ENCODE assay signal across 28 cellular contexts in the genomic region with DNA sequence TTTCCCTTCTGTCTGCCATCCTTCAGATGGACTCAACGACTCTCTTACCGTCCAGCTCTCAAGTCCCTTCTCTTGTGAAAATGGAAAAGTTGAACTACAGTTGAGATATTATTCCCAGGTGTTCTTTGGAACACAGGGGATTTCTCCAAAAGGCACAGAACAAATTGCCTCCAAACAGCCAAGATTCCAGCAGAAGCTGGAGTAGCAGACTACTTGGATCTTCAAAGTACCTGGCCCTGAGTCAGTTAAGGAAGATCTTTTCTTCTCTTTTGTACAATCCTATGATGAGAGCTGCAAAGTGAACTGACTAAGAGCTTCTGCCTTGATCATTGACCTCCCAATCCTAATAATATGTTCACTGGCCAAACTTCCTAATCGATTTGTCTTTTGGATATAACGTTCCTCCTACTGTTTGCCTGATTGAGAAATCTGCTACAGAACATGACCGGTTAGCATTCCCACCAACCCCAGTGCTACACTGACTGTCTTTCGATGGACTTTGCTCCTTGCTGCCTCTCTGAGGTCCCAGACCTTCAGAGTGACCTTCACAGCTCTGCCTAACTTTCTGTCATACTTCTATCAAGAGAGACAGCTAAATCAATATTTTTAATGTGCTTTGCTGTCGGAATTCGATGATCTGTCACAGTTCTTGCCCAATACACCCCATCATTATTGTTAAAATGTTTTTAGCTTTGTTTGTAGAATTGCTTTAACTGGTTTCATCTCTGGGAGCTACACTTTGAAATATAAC. TPM values are rescaled to one million over a fixed set of nuclear protein-coding genes. Genes with fewer than 3 reads are reported as not detected.
"Had no signal": no experiment of that assay in that cellular context is flagged by ENCODE, and none has a peak within 500 bp of the region (broad histone marks: within the 10 kb centered on the region; RNA-seq: fewer than 3 reads in every experiment).

No MANE protein-coding gene starts in this region.

- H3K27me3 ChIP-seq: foreskin keratinocyte, right atrium auricular region, uterus had no signal

- H3K9me3 ChIP-seq: gastroesophageal sphincter, heart left ventricle, left ventricle myocardium inferior, lower lobe of right lung, prostate gland, right atrium auricular region, spleen, thoracic aorta, transverse colon, upper lobe of right lung, uterus had no signal

- H3K4me3 ChIP-seq: dorsolateral prefrontal cortex, gastroesophageal sphincter, heart left ventricle, left ventricle myocardium inferior, lower lobe of right lung, prostate gland, right atrium auricular region, skin epidermis, spleen, thoracic aorta, transverse colon, upper lobe of right lung, uterus had no signal

- H3K4me1 ChIP-seq: gastroesophageal sphincter, left ventricle myocardium inferior, lower lobe of right lung, prostate gland, right atrium auricular region, transverse colon, upper lobe of right lung, uterus had no signal

- DNase-seq: dorsolateral prefrontal cortex; effector CD4-positive, alpha-beta T cell; foreskin keratinocyte; heart left ventricle; hippocampal formation; left cardiac atrium; left ventricle myocardium inferior; lower lobe of right lung; naive thymus-derived CD8-positive, alpha-beta T cell; nephron progenitor cell; nucleus accumbens; spleen; stimulated activated CD4-positive, alpha-beta T cell treated with anti-CD3 and anti-CD28 coated beads, Interleukin-4, amount 100 ng/mL, for 4 hours; stimulated activated naive CD8-positive, alpha-beta T cell treated with anti-CD3 and anti-CD28 coated beads, Interleukin-15, Interleukin-2, amounts not matched to agents 100 U/mL and 50 U/mL, for 24 hours; transverse colon; upper lobe of right lung; uterus had no signal

- ATAC-seq: foreskin keratinocyte; gastroesophageal sphincter; heart left ventricle; left cardiac atrium; lower lobe of right lung; naive thymus-derived CD8-positive, alpha-beta T cell; stimulated activated memory B cell treated with anti-CD40 and anti-IgM and Interleukin-4, amounts not matched to agents 10 μg/mL and 1 μg/mL and 100 μg/mL, for 72 hours; stimulated activated naive CD8-positive, alpha-beta T cell treated with anti-CD3 and anti-CD28 coated beads, Interleukin-15, Interleukin-2, amounts not matched to agents 100 U/mL and 50 U/mL, for 24 hours; upper lobe of right lung had no signal

- H3K36me3 ChIP-seq: gastroesophageal sphincter, heart left ventricle, left ventricle myocardium inferior, lower lobe of right lung, prostate gland, right atrium auricular region, spleen, thoracic aorta, transverse colon, upper lobe of right lung, uterus had no signal

- H3K27ac ChIP-seq: dorsolateral prefrontal cortex, foreskin keratinocyte, gastroesophageal sphincter, heart left ventricle, left ventricle myocardium inferior, lower lobe of right lung, prostate gland, right atrium auricular region, skin epidermis, spleen, thoracic aorta, transverse colon, upper lobe of right lung, uterus had no signal

RNA-seq across cellular contexts. Expression of a gene that starts 21.9 kb away (rescaled TPM):
- total RNA-seq: fibroblast of lung; foreskin keratinocyte; gastroesophageal sphincter; lower lobe of right lung; mesenteric fat pad; myocyte; naive thymus-derived CD8-positive, alpha-beta T cell; osteocyte; transverse colon; upper lobe of right lung had no signal
- polyA plus RNA-seq: esophagus; fibroblast of lung; foreskin keratinocyte; naive thymus-derived CD8-positive, alpha-beta T cell had no signal

RNA-seq across cellular contexts. Expression of a gene that starts 52.7 kb away (rescaled TPM):
- total RNA-seq: naive thymus-derived CD8-positive, alpha-beta T cell had no signal
- polyA plus RNA-seq: naive thymus-derived CD8-positive, alpha-beta T cell had no signal
